19 cellular contexts compared by ENCODE assay signal in genomic region chr14:72663956-72664650, GRCh38.
DNase-seq lines count a peak whose midpoint lies in the region; ATAC-seq and TF ChIP-seq lines count a peak whose summit lies in the region.
"Had no signal": no experiment of that assay in that cellular context is flagged by ENCODE, and none has a peak within 500 bp of the region (broad histone marks: within the 10 kb centered on the region; RNA-seq: fewer than 3 reads in every experiment).

No MANE protein-coding gene starts in this region.

- intact Hi-C loops in IMR-90 (cut with micrococcal nuclease) (loop anchor here (2.0 kb wide), 1 partner anchor 229 kb away; no protein-coding TSS in a partner anchor), adrenal gland (cut with DNase I) (no loop called here)

- peak overlapping the region; percentile 98 for H2BK20ac ChIP-seq in IMR-90 (ENCODE audit: low read depth, low read length)

- peak overlapping the region; percentile 16; the same call in 1 of the 2 replicates for H3K4me2 ChIP-seq in SK-N-SH
- H3K4me2 ChIP-seq in IMR-90 (ENCODE audit: low read depth, low read length), result no peak overlapping the region
- peak overlapping the region; percentile 8 for H3K4me2 ChIP-seq in osteoblast (ENCODE audit: insufficient read depth, low read length)

- peak overlapping the region; percentile 74 for H3K56ac ChIP-seq in IMR-90 (ENCODE audit: extremely low read depth, insufficient read depth, low read length)

- H3K79me1 ChIP-seq in IMR-90 (ENCODE audit: low read depth in 1 of 2, low read length in 2 of 2), result peaks cover 17 to 27% of the 10 kb centered on the region in 2 experiments

- H2AK9ac ChIP-seq in IMR-90 (replicated peaks; ENCODE audit: low read depth, low read length, poor library complexity), result peak overlapping the region; percentile 85

- peak overlapping the region; percentile 98 for H3K18ac ChIP-seq in IMR-90 (ENCODE audit: low read depth, low read length)

- no peaks in the 10 kb centered on the region for H3K36me3 ChIP-seq in SK-N-SH (replicated peaks in 1 of 2; ENCODE audit: control insufficient read depth in 1 of 2, insufficient read depth in 2 of 2, low read length in 1 of 2)
- H3K36me3 ChIP-seq in IMR-90 (ENCODE audit: control insufficient read depth, insufficient read depth, low read length), result peaks cover 6% of the 10 kb centered on the region
- H3K36me3 ChIP-seq in osteoblast (ENCODE audit: insufficient read depth, low read length), result no peaks in the 10 kb centered on the region
- no peaks in the 10 kb centered on the region for H3K36me3 ChIP-seq in H7 (replicated peaks; ENCODE audit: control insufficient read depth, insufficient read depth, low read length)
- no peaks in the 10 kb centered on the region for H3K36me3 ChIP-seq in adrenal gland (replicated peaks in 1 of 2)
- H3K36me3 ChIP-seq: spleen had no signal

- no peak for TF ChIP-seq CTCF in SK-N-SH (IDR thresholded peaks at IDR 0.05)
- TF ChIP-seq CTCF in IMR-90 (conservative IDR thresholded peaks at IDR 0.05; ENCODE audit: low read depth, low read length), result no peak
- TF ChIP-seq CTCF in osteoblast (IDR thresholded peaks at IDR 0.05; ENCODE audit: extremely low read depth, low read depth, low read length), result no peak
- TF ChIP-seq CTCF in adrenal gland (IDR thresholded peaks at IDR 0.05), result no peak

- no peaks in the 10 kb centered on the region for H3K9me2 ChIP-seq in SK-N-SH

- H3K79me2 ChIP-seq in SK-N-SH (ENCODE audit: insufficient read depth), result no peaks in the 10 kb centered on the region
- H3K79me2 ChIP-seq in osteoblast (ENCODE audit: insufficient read depth, low read length), result no peaks in the 10 kb centered on the region

- H3K23ac ChIP-seq in IMR-90 (ENCODE audit: low read depth, low read length), result peak overlapping the region; percentile 91

- in situ Hi-C loops in IMR-90 (cut with MboI; ENCODE audit: low sequenced_read_pairs), result no loop called here

- H3K4ac ChIP-seq in IMR-90 (ENCODE audit: low read depth, low read length), result peak overlapping the region; percentile 99

- POLR2A ChIA-PET in SK-N-SH (lab: Yijun Ruan, JAX), result no interaction called here
- POLR2A ChIA-PET in IMR-90 (lab: Charles Lee; ENCODE audit: unreplicated experiment), result interaction anchor here (0.9 to 1.3 kb wide), 2 partner anchors 13 to 56 kb away, joined by 3 to 4 read pairs; no protein-coding TSS in a partner anchor

- H3K27me3 ChIP-seq in SK-N-SH (ENCODE audit: insufficient read depth) (no peaks in the 10 kb centered on the region), IMR-90 (ENCODE audit: control insufficient read depth, insufficient read depth, low read length) (no peaks in the 10 kb centered on the region), osteoblast (ENCODE audit: insufficient read depth, low read length) (no peaks in the 10 kb centered on the region), H7 (ENCODE audit: control insufficient read depth, insufficient read depth, low read length) (no peaks in the 10 kb centered on the region), adrenal gland (no peaks in the 10 kb centered on the region)
- H3K27me3 ChIP-seq: spleen had no signal

- peak overlapping the region; percentile 99 for H2BK120ac ChIP-seq in IMR-90 (ENCODE audit: low read depth, low read length)

- H4K5ac ChIP-seq in IMR-90 (ENCODE audit: low read depth, low read length), result peak overlapping the region; percentile 98

- no TSS peak for BruUV-seq in IMR-90 (replicated peaks; lab: Mats Ljungman, UMichigan)

- peak overlapping the region; percentile 100 for H2AK5ac ChIP-seq in IMR-90 (ENCODE audit: low read depth, low read length)

- peaks cover 21% of the 10 kb centered on the region for H3K9me1 ChIP-seq in IMR-90 (ENCODE audit: insufficient read depth, low read length)

- peak overlapping the region; percentile 98 for H3K14ac ChIP-seq in IMR-90 (replicated peaks; ENCODE audit: low read depth, low read length)

- peaks cover 20% of the 10 kb centered on the region for H3F3A ChIP-seq in SK-N-SH (replicated peaks; ENCODE audit: insufficient read depth)

- peak overlapping the region; percentile 100 for H2BK15ac ChIP-seq in IMR-90 (ENCODE audit: low read depth, low read length)

- H3K4me1 ChIP-seq in SK-N-SH (ENCODE audit: control insufficient read depth in 1 of 2, insufficient read depth in 2 of 2, low read depth in 1 of 2, low read length in 1 of 2), result peaks cover 0 to 24% of the 10 kb centered on the region in 2 experiments; a peak in 3 of 4 replicates
- H3K4me1 ChIP-seq in IMR-90 (ENCODE audit: control insufficient read depth, insufficient read depth, low read length), result peaks cover 23% of the 10 kb centered on the region
- peaks cover 33% of the 10 kb centered on the region for H3K4me1 ChIP-seq in osteoblast (ENCODE audit: insufficient read depth, low read length)
- H3K4me1 ChIP-seq in adrenal gland (replicated peaks in 1 of 2), result no peaks in the 10 kb centered on the region
- H3K4me1 ChIP-seq: spleen had no signal

- H3K9me3 ChIP-seq in SK-N-SH (no peaks in the 10 kb centered on the region), IMR-90 (ENCODE audit: control insufficient read depth, insufficient read depth, low read length) (no peaks in the 10 kb centered on the region), osteoblast (ENCODE audit: low read depth, low read length) (no peaks in the 10 kb centered on the region), adrenal gland (replicated peaks in 1 of 3) (no peaks in the 10 kb centered on the region)
- H3K9me3 ChIP-seq: spleen had no signal

- CTCF ChIA-PET in SK-N-SH (lab: Yijun Ruan, JAX), result interaction anchor here (1.5 kb wide), 1 partner anchor 9 kb away, joined by 4 read pairs; no protein-coding TSS in a partner anchor
- CTCF ChIA-PET in IMR-90 (lab: Yijun Ruan, JAX), result interaction anchor here (0.7 kb wide), 1 partner anchor 150 kb away, joined by 4 read pairs; no protein-coding TSS in a partner anchor

- H3K9ac ChIP-seq in SK-N-SH (no peak overlapping the region), IMR-90 (ENCODE audit: low read depth, low read length) (no peak overlapping the region)

- 84% methylated on average over 5 of the region's 5 CpGs for WGBS in SK-N-SH (ENCODE audit: low lambda C conversion rate)
- WGBS in IMR-90 (ENCODE audit: extremely low coverage in 2 of 2, insufficient read length in 1 of 2), 2 experiments, result 75% methylated on average over 5 of the region's 5 CpGs; no CpG with 5 or more reads in 1 of the 2 experiments
- WGBS in adrenal gland, 4 donors, result 85 to 89% (median 87%) methylated on average over 5 of the region's 5 CpGs

- no peak for TF ChIP-seq EP300 in SK-N-SH (IDR thresholded peaks at IDR 0.05; ENCODE audit: borderline replicate concordance in 1 of 2, low read depth in 1 of 2, low read length in 1 of 2)

- TF ChIP-seq RAD21 in SK-N-SH (IDR thresholded peaks at IDR 0.05; ENCODE audit: low read length) (no peak), IMR-90 (IDR thresholded peaks at IDR 0.05; ENCODE audit: low read length) (no peak)

- no peak for DNase-seq in SK-N-SH
- DNase-seq in IMR-90, result no peak
- DNase-seq in epithelial cell of prostate (ENCODE audit: low read depth, low spot score), result no peak
- no peak for DNase-seq in osteoblast (ENCODE audit: insufficient read length, low spot score, missing footprints)
- no peak for DNase-seq in H7
- no peak for DNase-seq in adrenal gland
- no peak for DNase-seq in DMS53 treated with DMSO at 0.1 percent for 48 hours (lab: John Stamatoyannopoulos, UW; ENCODE audit: unreplicated experiment)
- DNase-seq: activated CD8-positive, alpha-beta memory T cell treated with anti-CD3 and anti-CD28 coated beads, Interleukin-2, amount 10 ng/mL, durations not matched to agents 7 days and 5 days; COR-L47; endodermal cell; NCI-H1092; NCI-H1930; NCI-H2227 treated with DMSO at 0.1 percent for 48 hours; NCI-H748 treated with DMSO at 0.1 percent for 48 hours; SHP77; spleen; stimulated activated CD4-positive, alpha-beta T cell treated with anti-CD3 and anti-CD28 coated beads, Interleukin-4, amount 100 ng/mL, for 4 hours had no signal

- TF ChIP-seq POLR2A in IMR-90 (IDR thresholded peaks at IDR 0.05; ENCODE audit: low read depth, low read length), result no peak
- no peak for TF ChIP-seq POLR2A in adrenal gland (IDR thresholded peaks at IDR 0.05)

- H4K91ac ChIP-seq in IMR-90 (ENCODE audit: insufficient read depth, low read depth, low read length), result peak overlapping the region; percentile 100

- peak overlapping the region; percentile 98 to 99 for H4K8ac ChIP-seq in IMR-90 (ENCODE audit: low read depth in 2 of 2, low read length in 2 of 2)

- H4K20me1 ChIP-seq in SK-N-SH (ENCODE audit: insufficient read depth) (no peaks in the 10 kb centered on the region), IMR-90 (ENCODE audit: insufficient read depth, low read length) (no peaks in the 10 kb centered on the region), osteoblast (ENCODE audit: insufficient read depth, low read length) (no peaks in the 10 kb centered on the region)

- dilution Hi-C loops in IMR-90 (cut with HindIII; ENCODE audit: low sequenced_read_pairs, unreplicated experiment), result no loop called here

- H2AFZ ChIP-seq in SK-N-SH (ENCODE audit: low read depth) (no peak overlapping the region), IMR-90 (replicated peaks; ENCODE audit: low read length, poor library complexity) (no peak overlapping the region), osteoblast (ENCODE audit: low read length) (peak overlapping the region; percentile 6)

- ATAC-seq in SK-N-SH treated with all-trans-retinoic acid at 6 μM for 48 hours, result no peak
- no peak for ATAC-seq in IMR-90 (ENCODE audit: low read depth)
- ATAC-seq: activated CD8-positive, alpha-beta memory T cell treated with anti-CD3 and anti-CD28 coated beads, Interleukin-2, amount 10 ng/mL, durations not matched to agents 7 days and 5 days had no signal

- peak overlapping the region in 1 of 2 experiments; percentile 88; a peak in 2 of 4 replicates for H3K27ac ChIP-seq in SK-N-SH (ENCODE audit: low read depth in 2 of 2, low read length in 1 of 2)
- peak overlapping the region; percentile 99 for H3K27ac ChIP-seq in IMR-90 (ENCODE audit: insufficient read depth, low read length)
- H3K27ac ChIP-seq in epithelial cell of prostate, result peak overlapping the region; percentile 82
- peak overlapping the region; percentile 87 for H3K27ac ChIP-seq in osteoblast (ENCODE audit: low read depth, low read length)
- peak overlapping the region in 1 of 5 donors; percentile 65 for H3K27ac ChIP-seq in adrenal gland
- H3K27ac ChIP-seq: 22Rv1, spleen had no signal

- H2BK5ac ChIP-seq in IMR-90 (ENCODE audit: low read depth, low read length, poor library complexity, severe bottlenecking), result peak overlapping the region; percentile 100

- H3K4me3 ChIP-seq in SK-N-SH (ENCODE audit: low read depth in 2 of 2, low read length in 1 of 2) (no peak overlapping the region), IMR-90 (ENCODE audit: insufficient read depth, low read depth, low read length) (no peak overlapping the region), osteoblast (ENCODE audit: insufficient read depth, low read length) (no peak overlapping the region), H7 (ENCODE audit: insufficient read depth, low read depth, low read length) (no peak overlapping the region), adrenal gland (no peak overlapping the region)
- H3K4me3 ChIP-seq: spleen had no signal

TF ChIP-seq in SK-N-SH, 30 proteins besides CTCF, POLR2A, EP300 and RAD21 (continues in another document):
- no peak for TF ChIP-seq RFX5 (IDR thresholded peaks at IDR 0.05; ENCODE audit: low read length)

TF ChIP-seq in SK-N-SH treated with all-trans-retinoic acid at 6 μM for 48 hours, 23 proteins besides CTCF, POLR2A, EP300 and RAD21 (continues in another document):
- no peak for TF ChIP-seq ARNTL (CRISPR knock-in tag; IDR thresholded peaks at IDR 0.05; ENCODE audit: borderline replicate concordance, low read depth)
